ENCODE assay signal across 9 cellular contexts in genomic region chr15:78241017-78241416, GRCh38. TPM values are rescaled to one million over a fixed set of nuclear protein-coding genes. Genes with fewer than 3 reads are reported as not detected.
DNase-seq lines count a peak whose midpoint lies in the region; ATAC-seq, FAIRE-seq and TF ChIP-seq lines count a peak whose summit lies in the region.
"Had no signal": no experiment of that assay in that cellular context is flagged by ENCODE, and none has a peak within 500 bp of the region (broad histone marks: within the 10 kb centered on the region; RNA-seq: fewer than 3 reads in every experiment).

No MANE protein-coding gene starts in this region.

- H3K36me3 ChIP-seq in endothelial cell of umbilical vein (ENCODE audit: control insufficient read depth in 2 of 2, extremely low read depth in 1 of 2, insufficient read depth in 2 of 2, low read length in 2 of 2) = no peaks in the 10 kb centered on the region
- no peaks in the 10 kb centered on the region for H3K36me3 ChIP-seq in mucosa of descending colon (ENCODE audit: low read depth)

- DNase-seq in COLO668 (lab: John Stamatoyannopoulos, UW; ENCODE audit: unreplicated experiment) (peak; percentile 78), NOMO-1 treated with DMSO at 0.1 percent for 48 hours (lab: John Stamatoyannopoulos, UW; ENCODE audit: unreplicated experiment) (peak; percentile 64), endothelial cell of umbilical vein (ENCODE audit: low read depth, low spot score) (peak; percentile 65), mucosa of descending colon (peak; percentile 85 to 95 (median 93))
- DNase-seq in activated CD8-positive, alpha-beta memory T cell treated with anti-CD3 and anti-CD28 coated beads, Interleukin-2, amount 50 U/mL, for 1 hour (ENCODE audit: extremely low read depth) = peak; percentile 43
- peak; percentile 76 for DNase-seq in stimulated activated CD8-positive, alpha-beta memory T cell treated with anti-CD3 and anti-CD28 coated beads, Interleukin-4, amount 100 ng/mL, for 24 hours (ENCODE audit: low read depth)

- no peak overlapping the region for H2AFZ ChIP-seq in endothelial cell of umbilical vein (ENCODE audit: low read depth, low read length)

- H3K27ac ChIP-seq in endothelial cell of umbilical vein (ENCODE audit: insufficient read depth, low read depth, low read length) = no peak overlapping the region

- CTCF ChIA-PET in endothelial cell of umbilical vein (lab: Charles Lee) = interaction anchor here (0.6 to 10.1 kb wide), 25 partner anchors 10 to 339 kb away, joined by 3 to 237 read pairs (median 5); partner anchors contain the start of genes CIB2 and SKIC8

- peaks cover 0 to 4% of the 10 kb centered on the region in 2 experiments for H3K27me3 ChIP-seq in endothelial cell of umbilical vein (ENCODE audit: control insufficient read depth in 2 of 2, insufficient read depth in 2 of 2, low read length in 2 of 2)

- no peak overlapping the region for H3K4me3 ChIP-seq in endothelial cell of umbilical vein (replicated peaks in 1 of 3; ENCODE audit: insufficient read depth in 1 of 3, low read depth in 1 of 3, low read length in 3 of 3)
- H3K4me3 ChIP-seq in mucosa of descending colon = no peak overlapping the region

- intact Hi-C loops in endothelial cell of umbilical vein (cut with micrococcal nuclease) (loop anchor here (1.0 to 2.0 kb wide), 8 partner anchors 46 to 335 kb away; partner anchors contain the start of gene CIB2), mucosa of descending colon (cut with DNase I, micrococcal nuclease) (loop anchor here in 1 of 2 donors (5.0 to 10.0 kb wide), 3 partner anchors 66 to 129 kb away; partner anchors contain the start of gene CIB2)

- ATAC-seq in HG02642 (IDR thresholded peaks at IDR 0.05; ENCODE audit: poor library complexity, unreplicated experiment) (peak; percentile 48), mucosa of descending colon (peak; percentile 88), HG02610 (IDR thresholded peaks at IDR 0.05; ENCODE audit: unreplicated experiment) (no peak)

- H3K4me2 ChIP-seq in endothelial cell of umbilical vein (ENCODE audit: insufficient read depth, low read length) = no peak overlapping the region

- no peak overlapping the region for H3K9ac ChIP-seq in endothelial cell of umbilical vein (replicated peaks; ENCODE audit: extremely low read depth, insufficient read depth, low read length)

- no peaks in the 10 kb centered on the region for H3K9me3 ChIP-seq in endothelial cell of umbilical vein (replicated peaks; ENCODE audit: control insufficient read depth, insufficient read depth, low read length)
- H3K9me3 ChIP-seq in mucosa of descending colon = no peaks in the 10 kb centered on the region

- no TSS peak for BruUV-seq in endothelial cell of umbilical vein (replicated peaks; lab: Mats Ljungman, UMichigan)

- dilution Hi-C loops in endothelial cell of umbilical vein (cut with MboI; ENCODE audit: extremely low pct_ligation_motif_present, low sequenced_read_pairs) = no loop called here

- no peaks in the 10 kb centered on the region for H4K20me1 ChIP-seq in endothelial cell of umbilical vein (replicated peaks; ENCODE audit: control insufficient read depth, extremely low read depth, insufficient read depth, low read length)

- peak; percentile 78 to 92 for TF ChIP-seq CTCF in endothelial cell of umbilical vein (IDR thresholded peaks at IDR 0.05; ENCODE audit: extremely low read depth in 1 of 2, insufficient read depth in 1 of 2, low read depth in 1 of 2, low read length in 2 of 2)
- TF ChIP-seq CTCF in mucosa of descending colon (IDR thresholded peaks at IDR 0.05) = peak; percentile 79

- no peaks in the 10 kb centered on the region for H3K4me1 ChIP-seq in endothelial cell of umbilical vein (ENCODE audit: control insufficient read depth, extremely low read depth, insufficient read depth, low read length)
- H3K4me1 ChIP-seq in mucosa of descending colon (ENCODE audit: low read depth) = peaks cover 17% of the 10 kb centered on the region

- POLR2A ChIA-PET in endothelial cell of umbilical vein (lab: Charles Lee) = interaction anchor here (0.7 kb wide), 1 partner anchor 128 kb away, joined by 4 read pairs; no protein-coding TSS in a partner anchor

- no peaks in the 10 kb centered on the region for H3K79me2 ChIP-seq in endothelial cell of umbilical vein (ENCODE audit: control insufficient read depth, insufficient read depth, low read length)

- H3K9me1 ChIP-seq in endothelial cell of umbilical vein (replicated peaks; ENCODE audit: control insufficient read depth, extremely low read depth, insufficient read depth, low read length) = no peaks in the 10 kb centered on the region

- FAIRE-seq in endothelial cell of umbilical vein (lab: Jason Lieb, UNC) = peak; percentile 93

- TF ChIP-seq POLR2A in endothelial cell of umbilical vein (IDR thresholded peaks at IDR 0.05; ENCODE audit: low read depth, low read length) = no peak

TF ChIP-seq in endothelial cell of umbilical vein, 7 proteins besides CTCF, POLR2A, EP300 and RAD21:
- TF ChIP-seq, protein P1, sequence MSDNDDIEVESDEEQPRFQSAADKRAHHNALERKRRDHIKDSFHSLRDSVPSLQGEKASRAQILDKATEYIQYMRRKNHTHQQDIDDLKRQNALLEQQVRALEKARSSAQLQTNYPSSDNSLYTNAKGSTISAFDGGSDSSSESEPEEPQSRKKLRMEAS (IDR thresholded peaks at IDR 0.05; ENCODE audit: insufficient read depth, insufficient read length) = no peak
- no peak for TF ChIP-seq JUN (IDR thresholded peaks at IDR 0.05; ENCODE audit: borderline replicate concordance, insufficient read depth, insufficient read length, low read depth)
- no peak for TF ChIP-seq MYC (IDR thresholded peaks at IDR 0.05; ENCODE audit: low read depth, low read length)
- no peak for TF ChIP-seq POLR2AphosphoS5 (IDR thresholded peaks at IDR 0.05; ENCODE audit: insufficient read depth, low read depth, low read length)
- TF ChIP-seq EZH2 (IDR thresholded peaks at IDR 0.05; ENCODE audit: borderline replicate concordance, low read depth, low read length, severe bottlenecking) = no peak
- TF ChIP-seq GATA2 (IDR thresholded peaks at IDR 0.05; ENCODE audit: insufficient read depth, insufficient read length, low read depth, low read length) = no peak
- no peak for TF ChIP-seq FOS (IDR thresholded peaks at IDR 0.05; ENCODE audit: borderline replicate concordance, insufficient read depth, low read length)
TF ChIP-seq in endothelial cell of umbilical vein: peak in this region for 0.

RNA-seq across cellular contexts. Expression of gene ACSBG1, which starts 6.7 kb away (rescaled TPM):
- total RNA-seq in endothelial cell of umbilical vein = not detected in 2 replicates
- polyA plus RNA-seq in endothelial cell of umbilical vein = not detected in 2 replicates
- not detected in 2 replicates for polyA plus RNA-seq in endothelial cell of umbilical vein (2011; cell fraction: cytosol; rRNA removed)
- not detected in 2 replicates for polyA plus RNA-seq in endothelial cell of umbilical vein (2011; cell fraction: nucleus; rRNA removed)
- polyA plus RNA-seq in endothelial cell of umbilical vein (2012) = not detected in 2 replicates
- polyA minus RNA-seq in endothelial cell of umbilical vein = 0.42 TPM in 1 of 2 replicates, not detected in the other
- polyA minus RNA-seq in endothelial cell of umbilical vein (2011; cell fraction: cytosol; rRNA and poly(A)+ RNA removed) = 1.4 TPM
- not detected in 2 replicates for polyA minus RNA-seq in endothelial cell of umbilical vein (2011; cell fraction: nucleus; rRNA and poly(A)+ RNA removed)
- total RNA-seq in mucosa of descending colon = 1 to 10 TPM in 1 of 3 donors, under 1 TPM in 2; 0.32 to 5.2 (median 0.53) TPM
- total RNA-seq: T-helper 1 cell treated with Interleukin-12 subunit alpha and Interleukin-12 subunit beta and Interleukin-4 antibody, amounts not matched to agents 30 ng/mL and 1 ng/mL, for 36 hours had no signal

RNA-seq across cellular contexts. Expression of gene DNAJA4, which starts 23.3 kb away (rescaled TPM):
- total RNA-seq in endothelial cell of umbilical vein (20.2 and 21.3 TPM in 2 replicates), mucosa of descending colon (10 to 100 TPM; 33.8 to 52.8 (median 43.5) TPM)
- 15.4 and 17.3 TPM in 2 replicates for polyA plus RNA-seq in endothelial cell of umbilical vein
- 13.4 and 14.1 TPM in 2 replicates for polyA plus RNA-seq in endothelial cell of umbilical vein (2011; cell fraction: cytosol; rRNA removed)
- 68.7 and 87.4 TPM in 2 replicates for polyA plus RNA-seq in endothelial cell of umbilical vein (2011; cell fraction: nucleus; rRNA removed)
- 19.1 and 23.7 TPM in 2 replicates for polyA plus RNA-seq in endothelial cell of umbilical vein (2012)
- polyA minus RNA-seq in endothelial cell of umbilical vein = 19.5 and 20.5 TPM in 2 replicates
- polyA minus RNA-seq in endothelial cell of umbilical vein (2011; cell fraction: cytosol; rRNA and poly(A)+ RNA removed) = 27.0 TPM
- polyA minus RNA-seq in endothelial cell of umbilical vein (2011; cell fraction: nucleus; rRNA and poly(A)+ RNA removed) = 18.5 and 21.6 TPM in 2 replicates

RNA-seq across cellular contexts. Expression of gene SKIC8, which starts 58.4 kb away (rescaled TPM):
- total RNA-seq in endothelial cell of umbilical vein (49.0 and 49.7 TPM in 2 replicates), mucosa of descending colon (10 to 100 TPM; 35.4 to 41.7 (median 37.6) TPM)
- 74.0 and 95.0 TPM in 2 replicates for polyA plus RNA-seq in endothelial cell of umbilical vein
- polyA plus RNA-seq in endothelial cell of umbilical vein (2011; cell fraction: cytosol; rRNA removed) = 86.5 and 99.7 TPM in 2 replicates
- polyA plus RNA-seq in endothelial cell of umbilical vein (2011; cell fraction: nucleus; rRNA removed) = 66.4 and 84.1 TPM in 2 replicates
- 54.4 and 66.1 TPM in 2 replicates for polyA plus RNA-seq in endothelial cell of umbilical vein (2012)
- 48.1 and 54.5 TPM in 2 replicates for polyA minus RNA-seq in endothelial cell of umbilical vein
- polyA minus RNA-seq in endothelial cell of umbilical vein (2011; cell fraction: cytosol; rRNA and poly(A)+ RNA removed) = 55.4 TPM
- 17.9 and 23.5 TPM in 2 replicates for polyA minus RNA-seq in endothelial cell of umbilical vein (2011; cell fraction: nucleus; rRNA and poly(A)+ RNA removed)

Comparison
In these comparisons a context has a peak if more than half of its experiments do, and no peak if none do; other contexts are left out.
1. DNase-seq: peak in every context shown above with its lines; median percentile 93 in mucosa of descending colon; 78 in COLO668; 76 in stimulated activated CD8-positive, alpha-beta memory T cell treated with anti-CD3 and anti-CD28 coated beads, Interleukin-4, amount 100 ng/mL, for 24 hours; 65 in endothelial cell of umbilical vein; 64 in NOMO-1 treated with DMSO at 0.1 percent for 48 hours; 43 in activated CD8-positive, alpha-beta memory T cell treated with anti-CD3 and anti-CD28 coated beads, Interleukin-2, amount 50 U/mL, for 1 hour.